Comparison of ENCODE assay signal across 15 cellular contexts in the genomic region with DNA sequence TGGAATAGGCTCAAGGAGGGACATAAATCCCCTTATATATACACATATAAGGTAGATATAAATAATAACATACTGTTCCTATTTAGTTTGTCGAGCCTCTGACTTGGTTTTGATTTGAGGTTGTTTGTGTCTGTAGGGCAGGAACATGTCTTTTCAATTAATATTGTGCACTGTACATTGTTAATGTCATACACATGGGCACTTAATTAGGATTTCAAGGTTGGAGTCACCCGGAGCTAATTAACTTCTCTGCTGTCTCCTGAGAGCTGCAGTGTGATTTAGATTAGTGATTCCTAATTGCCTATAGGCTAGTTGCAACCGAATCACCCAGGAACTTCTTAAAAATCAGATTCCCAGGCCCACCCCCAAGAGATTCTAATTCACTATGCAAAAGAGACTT.
"Had no signal": no experiment of that assay in that cellular context is flagged by ENCODE, and none has a peak within 500 bp of the region (broad histone marks: within the 10 kb centered on the region; RNA-seq: fewer than 3 reads in every experiment).

No MANE protein-coding gene starts in this region.

- DNase-seq: activated CD4-positive, alpha-beta T cell treated with anti-CD3 and anti-CD28 coated beads for 1 hour; activated CD4-positive, alpha-beta T cell treated with anti-CD3 and anti-CD28 coated beads, Interleukin-2, amount 50 U/mL, for 48 hours; activated CD8-positive, alpha-beta memory T cell treated with anti-CD3 and anti-CD28 coated beads, Interleukin-2, amount 10 ng/mL, durations not matched to agents 7 days and 5 days; activated naive CD4-positive, alpha-beta T cell treated with anti-CD3 and anti-CD28 coated beads for 36 hours; activated T-cell treated with anti-CD3 and anti-CD28 coated beads, Interleukin-2, amount 50 U/mL, for 1 hour; kidney glomerular epithelial cell; nucleus accumbens; right lobe of liver; SJCRH30; T-helper 1 cell had no signal

- H3K9me3 ChIP-seq: right lobe of liver, SJCRH30 had no signal

- H3K36me3 ChIP-seq: cardiac muscle cell, right lobe of liver had no signal

- H3K27ac ChIP-seq: cardiac muscle cell, right lobe of liver, SJCRH30 had no signal

- ATAC-seq: activated CD8-positive, alpha-beta memory T cell treated with anti-CD3 and anti-CD28 coated beads, Interleukin-2, amount 10 ng/mL, durations not matched to agents 7 days and 5 days; natural killer cell treated with Interleukin-12 subunit alpha and Interleukin-12 subunit beta and Interleukin-15 and Interleukin-18, amount 100 ng/mL, for 72 hours; right lobe of liver had no signal

- H3K4me3 ChIP-seq: cardiac muscle cell, right lobe of liver, SJCRH30 had no signal

- H3K27ac Mint-ChIP-seq: activated CD8-positive, alpha-beta memory T cell treated with anti-CD3 and anti-CD28 coated beads, Interleukin-2, amount 10 ng/mL, durations not matched to agents 7 days and 5 days; activated naive CD4-positive, alpha-beta T cell treated with anti-CD3 and anti-CD28 coated beads for 36 hours; activated T-helper 2 cell treated with anti-CD3 and anti-CD28 coated beads, Interferon-gamma antibody, Interleukin-2, Interleukin-4, amounts not matched to agents 10 μg/mL and 5 μg/mL and 100 μg/mL, durations not matched to agents 14 hours and 24 hours and 36 hours; natural killer cell treated with Interleukin-12 subunit alpha and Interleukin-12 subunit beta and Interleukin-15 and Interleukin-18, amount 100 ng/mL, for 72 hours; progenitor cell of endocrine pancreas; stimulated activated naive CD8-positive, alpha-beta T cell treated with anti-CD3 and anti-CD28 coated beads, Interleukin-15, Interleukin-2, amounts not matched to agents 100 ng/mL and 50 ng/mL, for 24 hours had no signal

- H3K36me3 Mint-ChIP-seq: natural killer cell treated with Interleukin-12 subunit alpha and Interleukin-12 subunit beta and Interleukin-15 and Interleukin-18, amount 100 ng/mL, for 72 hours had no signal

- H3K27me3 Mint-ChIP-seq: activated CD8-positive, alpha-beta memory T cell treated with anti-CD3 and anti-CD28 coated beads, Interleukin-2, amount 10 ng/mL, durations not matched to agents 7 days and 5 days; natural killer cell treated with Interleukin-12 subunit alpha and Interleukin-12 subunit beta and Interleukin-15 and Interleukin-18, amount 100 ng/mL, for 72 hours; progenitor cell of endocrine pancreas; stimulated activated naive CD8-positive, alpha-beta T cell treated with anti-CD3 and anti-CD28 coated beads, Interleukin-15, Interleukin-2, amounts not matched to agents 100 ng/mL and 50 ng/mL, for 24 hours had no signal

- H3K9me3 Mint-ChIP-seq: activated naive CD4-positive, alpha-beta T cell treated with anti-CD3 and anti-CD28 coated beads for 36 hours; activated T-helper 2 cell treated with anti-CD3 and anti-CD28 coated beads, Interferon-gamma antibody, Interleukin-2, Interleukin-4, amounts not matched to agents 10 μg/mL and 5 μg/mL and 100 μg/mL, durations not matched to agents 14 hours and 24 hours and 36 hours; natural killer cell treated with Interleukin-12 subunit alpha and Interleukin-12 subunit beta and Interleukin-15 and Interleukin-18, amount 100 ng/mL, for 72 hours; stimulated activated naive CD8-positive, alpha-beta T cell treated with anti-CD3 and anti-CD28 coated beads, Interleukin-15, Interleukin-2, amounts not matched to agents 100 ng/mL and 50 ng/mL, for 24 hours had no signal

- H3K27me3 ChIP-seq: cardiac muscle cell, right lobe of liver, SJCRH30 had no signal

- H3K4me3 Mint-ChIP-seq: activated CD8-positive, alpha-beta memory T cell treated with anti-CD3 and anti-CD28 coated beads, Interleukin-2, amount 10 ng/mL, durations not matched to agents 7 days and 5 days; activated naive CD4-positive, alpha-beta T cell treated with anti-CD3 and anti-CD28 coated beads for 36 hours; natural killer cell treated with Interleukin-12 subunit alpha and Interleukin-12 subunit beta and Interleukin-15 and Interleukin-18, amount 100 ng/mL, for 72 hours; stimulated activated naive CD8-positive, alpha-beta T cell treated with anti-CD3 and anti-CD28 coated beads, Interleukin-15, Interleukin-2, amounts not matched to agents 100 ng/mL and 50 ng/mL, for 24 hours had no signal

- H3K4me1 ChIP-seq: right lobe of liver, SJCRH30 had no signal

- H3K4me1 Mint-ChIP-seq: activated CD8-positive, alpha-beta memory T cell treated with anti-CD3 and anti-CD28 coated beads, Interleukin-2, amount 10 ng/mL, durations not matched to agents 7 days and 5 days had no signal
